ENCODE assay signal across 1 cellular context in genomic region chr15:65066001-65066634, GRCh38.
TF ChIP-seq lines count a peak whose summit lies in the region.

No MANE protein-coding gene starts in this region.

TF ChIP-seq in K562, 482 proteins besides CTCF, POLR2A, EP300 and RAD21:
- TF ChIP-seq BCLAF1 (IDR thresholded peaks at IDR 0.05; ENCODE audit: borderline replicate concordance in 1 of 2, control insufficient read depth in 1 of 2, low read depth in 2 of 2, low read length in 1 of 2) (0 out of 4 replicates have a peak, but pooled peaks of 1 of the 2 experiments have one; percentile 46), MTA1 (IDR thresholded peaks at IDR 0.05; ENCODE audit: borderline replicate concordance) (peak; percentile 18; the same call in 1 of the 2 replicates), PHTF2 (CRISPR knock-in tag; IDR thresholded peaks at IDR 0.05) (no peak), THRB (CRISPR knock-in tag; conservative IDR thresholded peaks at IDR 0.05) (0 out of 2 replicates have a peak, but pooled peaks have one; percentile 37), GTF3C2 (IDR thresholded peaks at IDR 0.05; ENCODE audit: borderline replicate concordance, extremely low read depth, insufficient read length) (no peak), BMI1 (IDR thresholded peaks at IDR 0.05; ENCODE audit: low read length) (no peak), ZBTB5 (IDR thresholded peaks at IDR 0.05) (0 out of 2 replicates have a peak, but pooled peaks have one; percentile 46), PKNOX1 (IDR thresholded peaks at IDR 0.05) (peak; percentile 37; the same call in 1 of the 2 replicates), FOSL1 (tag; conservative IDR thresholded peaks at IDR 0.05) (0 out of 2 replicates have a peak, but pooled peaks have one; percentile 39), ZNF512 (tag; IDR thresholded peaks at IDR 0.05) (peak; percentile 99), TRIM24 (IDR thresholded peaks at IDR 0.05) (peak in 1 of 2 experiments; percentile 8; a peak in 1 of 4 replicates)
